In genomic region chr13:20566424-20566916, GRCh38 we compare ENCODE assay signal across 7 cellular contexts. TPM values are rescaled to one million over a fixed set of nuclear protein-coding genes. Genes with fewer than 3 reads are reported as not detected.
DNase-seq lines count a peak whose midpoint lies in the region; ATAC-seq and TF ChIP-seq lines count a peak whose summit lies in the region.

No MANE protein-coding gene starts in this region.

- H3K27me3 Mint-ChIP-seq in T-helper 17 cell (no peaks in the 10 kb centered on the region), nephron progenitor cell (ENCODE audit: low read depth, poor library complexity) (peaks cover 9% of the 10 kb centered on the region)

- no peaks in the 10 kb centered on the region for H3K36me3 Mint-ChIP-seq in T-helper 17 cell (ENCODE audit: low read depth)
- H3K36me3 Mint-ChIP-seq in nephron progenitor cell (ENCODE audit: low read depth): peaks cover 32% of the 10 kb centered on the region

- peak overlapping the region; percentile 93 for H3K27ac Mint-ChIP-seq in T-helper 17 cell
- H3K27ac Mint-ChIP-seq in nephron progenitor cell: peak overlapping the region; percentile 78

- in situ Hi-C loops in G401 (cut with HindIII; ENCODE audit: low sequenced_read_pairs): no loop called here

- peak overlapping the region; percentile 93 for H3K4me3 Mint-ChIP-seq in T-helper 17 cell
- peak overlapping the region; percentile 90 for H3K4me3 Mint-ChIP-seq in nephron progenitor cell

- peaks cover 43% of the 10 kb centered on the region for H3K9me3 Mint-ChIP-seq in nephron progenitor cell

- ATAC-seq in GM21619 (IDR thresholded peaks at IDR 0.05; ENCODE audit: unreplicated experiment): peak; percentile 39
- ATAC-seq in T-helper 17 cell: no peak
- peak; percentile 72 for ATAC-seq in esophagus mucosa

- H3K4me1 Mint-ChIP-seq in T-helper 17 cell (peaks cover 10% of the 10 kb centered on the region), nephron progenitor cell (peaks cover 23% of the 10 kb centered on the region)

- no peak for TF ChIP-seq CTCF in nephron progenitor cell (IDR thresholded peaks at IDR 0.05)

- DNase-seq in G401 (ENCODE audit: low spot score) (peak; percentile 67), LHCN-M2 (ENCODE audit: low read depth) (peak; percentile 66), T-helper 17 cell (peak in 1 of 3 donors; percentile 8), nephron progenitor cell (no peak), GM19238 (ENCODE audit: insufficient read length, low spot score) (no peak)

- no peaks in the 10 kb centered on the region for H3K9me3 ChIP-seq in T-helper 17 cell (ENCODE audit: control insufficient read depth, low read length, poor library complexity, severe bottlenecking)

RNA-seq across cellular contexts. Expression of gene IFT88, which starts 0.5 kb away (rescaled TPM):
- total RNA-seq in G401 (2014; rRNA removed; shearing (Covaris generic)): 11.1 and 16.4 TPM in 2 replicates
- 18.0 and 18.7 TPM in 2 replicates for total RNA-seq in LHCN-M2 (2014; rRNA removed)
- polyA plus RNA-seq in LHCN-M2 (2012): 5.1 TPM
- total RNA-seq in T-helper 17 cell: 1 to 10 TPM; 7.0 to 9.3 TPM
- 4.4 TPM for total RNA-seq in esophagus mucosa

RNA-seq across cellular contexts. Expression of gene CRYL1, which starts 40.8 kb away (rescaled TPM):
- 21.4 and 34.0 TPM in 2 replicates for total RNA-seq in G401 (2014; rRNA removed; shearing (Covaris generic))
- total RNA-seq in LHCN-M2 (2014; rRNA removed): 11.5 and 13.0 TPM in 2 replicates
- 12.1 TPM for polyA plus RNA-seq in LHCN-M2 (2012)
- total RNA-seq in T-helper 17 cell: 10 to 100 TPM; 17.1 to 18.1 TPM
- 30.1 TPM for total RNA-seq in esophagus mucosa

Comparison
In these comparisons a context has a peak if more than half of its experiments do, and no peak if none do; other contexts are left out.
1. DNase-seq: peak in G401 (single experiment) and LHCN-M2 (single experiment); none in nephron progenitor cell (single experiment) and GM19238 (single experiment).